In the genomic region with DNA sequence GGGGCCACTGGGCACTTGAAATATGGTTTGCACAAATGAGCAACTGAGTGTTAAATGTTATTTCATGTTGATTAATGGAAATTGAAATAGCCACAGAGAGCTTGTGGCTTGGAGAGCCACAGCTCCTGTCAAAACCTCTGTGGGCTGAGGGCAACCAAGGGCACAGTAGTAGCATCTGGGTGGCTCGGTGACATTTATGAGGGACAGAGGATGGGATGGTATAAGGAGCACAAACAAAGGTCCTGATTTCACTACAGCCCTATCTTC, we compare ENCODE assay signal across 31 cellular contexts.
"Had no signal": no experiment of that assay in that cellular context is flagged by ENCODE, and none has a peak within 500 bp of the region (broad histone marks: within the 10 kb centered on the region; RNA-seq: fewer than 3 reads in every experiment).

No MANE protein-coding gene starts in this region.

- ATAC-seq: activated CD4-positive, CD25-positive, alpha-beta regulatory T cell treated with anti-CD3 and anti-CD28 coated beads, Interleukin-2, amount 50 U/mL, for 24 hours; activated CD8-positive, alpha-beta T cell treated with anti-CD3 and anti-CD28 coated beads for 36 hours; activated naive CD8-positive, alpha-beta T cell treated with anti-CD3 and anti-CD28 coated beads, Interleukin-2, amount 50 U/mL, for 24 hours; activated T-cell treated with anti-CD3 and anti-CD28 coated beads, Interleukin-2, amount 50 U/mL, for 4 hours; gastroesophageal sphincter; heart right ventricle; T-helper 17 cell had no signal

- H3K36me3 ChIP-seq: adrenal gland, ascending aorta, brain microvascular endothelial cell, colonic mucosa, esophagus squamous epithelium, gastroesophageal sphincter, heart right ventricle, WERI-Rb-1 had no signal

- H3K27ac Mint-ChIP-seq: activated B cell treated with CpG ODN at 0.5 μM for 24 hours; activated CD8-positive, alpha-beta T cell treated with anti-CD3 and anti-CD28 coated beads for 36 hours; activated naive CD4-positive, alpha-beta T cell treated with anti-CD3 and anti-CD28 coated beads for 36 hours; activated naive CD4-positive, alpha-beta T cell treated with anti-CD3 and anti-CD28 coated beads, Interleukin-2, amount 50 U/mL, for 24 hours; activated naive CD8-positive, alpha-beta T cell treated with anti-CD3 and anti-CD28 coated beads for 36 hours; activated naive CD8-positive, alpha-beta T cell treated with anti-CD3 and anti-CD28 coated beads, Interleukin-2, amount 50 U/mL, for 24 hours; activated T-helper 1 cell treated with anti-CD3 and anti-CD28 coated beads, Interleukin-12 subunit alpha, Interleukin-12 subunit beta, Interleukin-2, Interleukin-4 antibody, amounts not matched to agents 30 ng/mL and 10 ng/mL and 1 ng/mL, durations not matched to agents 14 hours and 24 hours and 36 hours; activated T-helper 2 cell treated with anti-CD3 and anti-CD28 coated beads, Interferon-gamma antibody, Interleukin-2, Interleukin-4, amounts not matched to agents 10 μg/mL and 5 μg/mL and 100 μg/mL, durations not matched to agents 14 hours and 24 hours and 36 hours; endodermal cell; T-helper 17 cell; T-helper 2 cell treated with Interferon-gamma antibody and Interleukin-4, amounts not matched to agents 5 μg/mL and 100 μg/mL, for 36 hours had no signal

- H3K36me3 Mint-ChIP-seq: activated naive CD4-positive, alpha-beta T cell treated with anti-CD3 and anti-CD28 coated beads, Interleukin-2, amount 50 U/mL, for 24 hours; activated naive CD8-positive, alpha-beta T cell treated with anti-CD3 and anti-CD28 coated beads for 36 hours had no signal

- H3K4me3 Mint-ChIP-seq: activated B cell treated with CpG ODN at 0.5 μM for 24 hours; activated CD8-positive, alpha-beta T cell treated with anti-CD3 and anti-CD28 coated beads for 36 hours; activated naive CD4-positive, alpha-beta T cell treated with anti-CD3 and anti-CD28 coated beads for 36 hours; activated naive CD4-positive, alpha-beta T cell treated with anti-CD3 and anti-CD28 coated beads, Interleukin-2, amount 50 U/mL, for 24 hours; activated naive CD8-positive, alpha-beta T cell treated with anti-CD3 and anti-CD28 coated beads for 36 hours; activated naive CD8-positive, alpha-beta T cell treated with anti-CD3 and anti-CD28 coated beads, Interleukin-2, amount 50 U/mL, for 24 hours; activated T-cell treated with anti-CD3 and anti-CD28 coated beads, Interleukin-2, amount 50 U/mL, for 4 hours; activated T-helper 1 cell treated with anti-CD3 and anti-CD28 coated beads, Interleukin-12 subunit alpha, Interleukin-12 subunit beta, Interleukin-2, Interleukin-4 antibody, amounts not matched to agents 30 ng/mL and 10 ng/mL and 1 ng/mL, durations not matched to agents 14 hours and 24 hours and 36 hours; endodermal cell; T-helper 17 cell; T-helper 2 cell treated with Interferon-gamma antibody and Interleukin-4, amounts not matched to agents 5 μg/mL and 100 μg/mL, for 36 hours had no signal

- H3K9me3 Mint-ChIP-seq: activated B cell treated with CpG ODN at 0.5 μM for 24 hours; activated CD8-positive, alpha-beta T cell treated with anti-CD3 and anti-CD28 coated beads for 36 hours; activated naive CD4-positive, alpha-beta T cell treated with anti-CD3 and anti-CD28 coated beads for 36 hours; activated naive CD4-positive, alpha-beta T cell treated with anti-CD3 and anti-CD28 coated beads, Interleukin-2, amount 50 U/mL, for 24 hours; activated naive CD8-positive, alpha-beta T cell treated with anti-CD3 and anti-CD28 coated beads for 36 hours; activated naive CD8-positive, alpha-beta T cell treated with anti-CD3 and anti-CD28 coated beads, Interleukin-2, amount 50 U/mL, for 24 hours; activated T-cell treated with anti-CD3 and anti-CD28 coated beads, Interleukin-2, amount 50 U/mL, for 4 hours; activated T-helper 1 cell treated with anti-CD3 and anti-CD28 coated beads, Interleukin-12 subunit alpha, Interleukin-12 subunit beta, Interleukin-2, Interleukin-4 antibody, amounts not matched to agents 30 ng/mL and 10 ng/mL and 1 ng/mL, durations not matched to agents 14 hours and 24 hours and 36 hours; activated T-helper 2 cell treated with anti-CD3 and anti-CD28 coated beads, Interferon-gamma antibody, Interleukin-2, Interleukin-4, amounts not matched to agents 10 μg/mL and 5 μg/mL and 100 μg/mL, durations not matched to agents 14 hours and 24 hours and 36 hours; endodermal cell; T-helper 2 cell treated with Interferon-gamma antibody and Interleukin-4, amounts not matched to agents 5 μg/mL and 100 μg/mL, for 36 hours had no signal

- H3K27me3 ChIP-seq: adrenal gland, ascending aorta, brain microvascular endothelial cell, colonic mucosa had no signal

- DNase-seq: activated B cell treated with CpG ODN at 0.5 μM for 24 hours; activated CD4-positive, alpha-beta T cell treated with anti-CD3 and anti-CD28 coated beads for 48 hours; activated CD4-positive, alpha-beta T cell treated with anti-CD3 and anti-CD28 coated beads, Interleukin-2, amount 50 U/mL, for 1 hour; activated CD4-positive, alpha-beta T cell treated with anti-CD3 and anti-CD28 coated beads, Interleukin-2, amount 50 U/mL, for 48 hours; activated CD8-positive, alpha-beta memory T cell treated with anti-CD3 and anti-CD28 coated beads for 24 hours; activated CD8-positive, alpha-beta T cell treated with anti-CD3 and anti-CD28 coated beads for 36 hours; activated effector memory CD4-positive, alpha-beta T cell treated with anti-CD3 and anti-CD28 coated beads, Interleukin-2, amount 50 U/mL, for 16 hours; activated naive CD4-positive, alpha-beta T cell treated with anti-CD3 and anti-CD28 coated beads for 36 hours; activated naive CD8-positive, alpha-beta T cell treated with anti-CD3 and anti-CD28 coated beads for 36 hours; activated naive CD8-positive, alpha-beta T cell treated with anti-CD3 and anti-CD28 coated beads, Interleukin-2, amount 50 U/mL, for 24 hours; activated T-cell treated with anti-CD3 and anti-CD28 coated beads, Interleukin-2, amount 50 U/mL, for 4 hours; adrenal gland; brain microvascular endothelial cell; colonic mucosa; dorsolateral prefrontal cortex; effector memory CD4-positive, alpha-beta T cell; endodermal cell; esophagus squamous epithelium; foreskin melanocyte; heart right ventricle; T-helper 1 cell; T-helper 17 cell; T1000; WERI-Rb-1 had no signal

- H3K4me3 ChIP-seq: adrenal gland, ascending aorta, colonic mucosa, dorsolateral prefrontal cortex, esophagus squamous epithelium, gastroesophageal sphincter, heart right ventricle had no signal

- H3K27ac ChIP-seq: adrenal gland, ascending aorta, brain microvascular endothelial cell, colonic mucosa, esophagus squamous epithelium, gastroesophageal sphincter, heart right ventricle, WERI-Rb-1 had no signal

- H3K4me1 Mint-ChIP-seq: activated B cell treated with CpG ODN at 0.5 μM for 24 hours; activated naive CD4-positive, alpha-beta T cell treated with anti-CD3 and anti-CD28 coated beads, Interleukin-2, amount 50 U/mL, for 24 hours; activated naive CD8-positive, alpha-beta T cell treated with anti-CD3 and anti-CD28 coated beads for 36 hours; activated naive CD8-positive, alpha-beta T cell treated with anti-CD3 and anti-CD28 coated beads, Interleukin-2, amount 50 U/mL, for 24 hours; T-helper 17 cell had no signal
